Comparison of ENCODE assay signal across 31 cellular contexts in the genomic region with DNA sequence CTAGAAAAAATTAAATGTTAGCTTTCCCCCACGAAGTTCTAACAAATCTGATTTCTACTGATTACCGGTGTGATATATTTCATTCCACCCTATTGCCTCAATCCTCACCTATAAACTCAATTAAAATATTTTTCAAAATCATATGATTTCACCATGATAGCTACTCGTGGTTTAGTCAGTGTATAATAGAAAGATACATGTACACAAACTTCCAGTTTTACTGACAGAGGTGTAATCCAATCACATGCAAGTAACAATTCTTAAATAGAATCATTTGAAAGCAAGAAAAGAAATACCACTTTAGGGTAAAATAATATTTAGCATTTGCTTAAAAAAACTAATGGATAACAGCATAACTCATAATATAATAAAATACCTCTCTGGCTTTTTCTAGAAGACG. TPM values are rescaled to one million over a fixed set of nuclear protein-coding genes. Genes with fewer than 3 reads are reported as not detected.
"Had no signal": no experiment of that assay in that cellular context is flagged by ENCODE, and none has a peak within 500 bp of the region (broad histone marks: within the 10 kb centered on the region; RNA-seq: fewer than 3 reads in every experiment).

No MANE protein-coding gene starts in this region.

- H3K4me3 Mint-ChIP-seq: natural killer cell; nephron; neural progenitor cell; stimulated activated effector memory CD8-positive, alpha-beta T cell treated with anti-CD3 and anti-CD28 coated beads, Interleukin-12 subunit alpha, Interleukin-12 subunit beta, amount 100 ng/mL, for 72 hours; stimulated activated naive B cell treated with anti-CD40 and anti-IgM and Interleukin-4, amounts not matched to agents 10 μg/mL and 1 μg/mL and 100 μg/mL, for 72 hours; stimulated activated naive CD8-positive, alpha-beta T cell treated with anti-CD3 and anti-CD28 coated beads, Interleukin-15, Interleukin-2, amounts not matched to agents 100 ng/mL and 50 ng/mL, for 24 hours had no signal

- H3K27ac Mint-ChIP-seq: natural killer cell; nephron; neural progenitor cell; progenitor cell of endocrine pancreas; stimulated activated effector memory CD8-positive, alpha-beta T cell treated with anti-CD3 and anti-CD28 coated beads, Interleukin-12 subunit alpha, Interleukin-12 subunit beta, amount 100 ng/mL, for 72 hours; stimulated activated naive B cell treated with anti-CD40 and anti-IgM and Interleukin-4, amounts not matched to agents 10 μg/mL and 1 μg/mL and 100 μg/mL, for 72 hours; stimulated activated naive CD8-positive, alpha-beta T cell treated with anti-CD3 and anti-CD28 coated beads, Interleukin-15, Interleukin-2, amounts not matched to agents 100 ng/mL and 50 ng/mL, for 24 hours had no signal

- H3K9me3 ChIP-seq: ovary, psoas muscle, stomach, thoracic aorta, thyroid gland, tibial nerve, upper lobe of left lung, vagina had no signal

- H3K9me3 Mint-ChIP-seq: natural killer cell; nephron; neural progenitor cell; stimulated activated effector memory CD8-positive, alpha-beta T cell treated with anti-CD3 and anti-CD28 coated beads, Interleukin-12 subunit alpha, Interleukin-12 subunit beta, amount 100 ng/mL, for 72 hours; stimulated activated naive B cell treated with anti-CD40 and anti-IgM and Interleukin-4, amounts not matched to agents 10 μg/mL and 1 μg/mL and 100 μg/mL, for 72 hours; stimulated activated naive CD8-positive, alpha-beta T cell treated with anti-CD3 and anti-CD28 coated beads, Interleukin-15, Interleukin-2, amounts not matched to agents 100 ng/mL and 50 ng/mL, for 24 hours had no signal

- FAIRE-seq: urothelium cell line had no signal

- ATAC-seq: natural killer cell; psoas muscle; right cardiac atrium; sciatic nerve; stimulated activated effector memory CD8-positive, alpha-beta T cell treated with anti-CD3 and anti-CD28 coated beads, Interleukin-12 subunit alpha, Interleukin-12 subunit beta, amount 100 ng/mL, for 72 hours; stimulated activated naive B cell treated with anti-CD40 and anti-IgM and Interleukin-4, amounts not matched to agents 10 μg/mL and 1 μg/mL and 100 μg/mL, for 72 hours had no signal

- H3K36me3 ChIP-seq: ovary had no signal

- H3K27me3 ChIP-seq: neural progenitor cell, ovary, stomach, thyroid gland, tibial nerve, upper lobe of left lung, vagina had no signal

- DNase-seq: natural killer cell; occipital lobe; ovary; posterior cingulate gyrus; psoas muscle; right cardiac atrium; stimulated activated CD4-positive, alpha-beta T cell treated with anti-CD3 and anti-CD28 coated beads, Interleukin-15, amount 100 ng/mL, for 24 hours; stimulated activated CD4-positive, alpha-beta T cell treated with anti-CD3 and anti-CD28 coated beads, Interleukin-2, amount 100 ng/mL, for 24 hours; stimulated activated CD4-positive, alpha-beta T cell treated with anti-CD3 and anti-CD28 coated beads, Interleukin-2, amount 100 ng/mL, for 48 hours; stimulated activated CD4-positive, alpha-beta T cell treated with anti-CD3 and anti-CD28 coated beads, Interleukin-4, amount 100 ng/mL, for 24 hours; stimulated activated naive B cell treated with anti-CD40 and anti-IgM and Interleukin-4, amounts not matched to agents 10 μg/mL and 1 μg/mL and 100 μg/mL, for 72 hours; stimulated activated naive CD4-positive, alpha-beta T cell treated with Interleukin-2 at 50 U/mL for 16 hours; stomach; thyroid gland; trophoblast cell; upper lobe of left lung had no signal

- H3K4me3 ChIP-seq: neural progenitor cell, ovary, psoas muscle, skin epidermis, stomach, thoracic aorta, thyroid gland, tibial nerve, upper lobe of left lung, vagina had no signal

- H3K4me1 Mint-ChIP-seq: natural killer cell; nephron; neural progenitor cell; stimulated activated effector memory CD8-positive, alpha-beta T cell treated with anti-CD3 and anti-CD28 coated beads, Interleukin-12 subunit alpha, Interleukin-12 subunit beta, amount 100 ng/mL, for 72 hours; stimulated activated naive B cell treated with anti-CD40 and anti-IgM and Interleukin-4, amounts not matched to agents 10 μg/mL and 1 μg/mL and 100 μg/mL, for 72 hours had no signal

- H3K27me3 Mint-ChIP-seq: progenitor cell of endocrine pancreas; stimulated activated naive B cell treated with anti-CD40 and anti-IgM and Interleukin-4, amounts not matched to agents 10 μg/mL and 1 μg/mL and 100 μg/mL, for 72 hours; stimulated activated naive CD8-positive, alpha-beta T cell treated with anti-CD3 and anti-CD28 coated beads, Interleukin-15, Interleukin-2, amounts not matched to agents 100 ng/mL and 50 ng/mL, for 24 hours had no signal

- H3K4me1 ChIP-seq: neural progenitor cell, parathyroid adenoma, psoas muscle, stomach, thyroid gland, tibial nerve, upper lobe of left lung, vagina had no signal

- H3K27ac ChIP-seq: neural progenitor cell, ovary, parathyroid adenoma, psoas muscle, skin epidermis, stomach, thoracic aorta, thyroid gland, tibial nerve, upper lobe of left lung, vagina had no signal

RNA-seq across cellular contexts. Expression of gene C12orf50, which starts 55.0 kb away (rescaled TPM):
- total RNA-seq: occipital lobe, renal cortical epithelial cell, stomach, subcutaneous adipose tissue, temporal lobe, thoracic aorta, vagina had no signal
